In genomic region chr2:102044235-102044920, GRCh38 we compare ENCODE assay signal across 2 cellular contexts.
TF ChIP-seq lines count a peak whose summit lies in the region.

No MANE protein-coding gene starts in this region.

TF ChIP-seq in GM12878, 131 proteins besides CTCF, POLR2A, EP300 and RAD21:
- TF ChIP-seq CREB1 (IDR thresholded peaks at IDR 0.05; ENCODE audit: low read depth): no peak
- TF ChIP-seq ATF7 (IDR thresholded peaks at IDR 0.05; ENCODE audit: low read depth): no peak
- peak; percentile 13; the same call in 1 of the 2 replicates for TF ChIP-seq ZNF687 (IDR thresholded peaks at IDR 0.05)
- no peak for TF ChIP-seq ZNF384 (IDR thresholded peaks at IDR 0.05; ENCODE audit: borderline replicate concordance, low read depth, low read length)
- TF ChIP-seq PKNOX1 (IDR thresholded peaks at IDR 0.05): no peak

TF ChIP-seq in liver, 16 proteins besides CTCF, POLR2A, EP300 and RAD21:
- TF ChIP-seq FOXA2 (IDR thresholded peaks at IDR 0.05) (peak; percentile 29), YY1 (IDR thresholded peaks at IDR 0.05) (peak; percentile 32), JUND (IDR thresholded peaks at IDR 0.05) (no peak), SP1 (IDR thresholded peaks at IDR 0.05) (peak; percentile 81), RXRA (IDR thresholded peaks at IDR 0.05) (peak; percentile 32 to 35), FOXA1 (IDR thresholded peaks at IDR 0.05) (no peak), TAF1 (conservative IDR thresholded peaks at IDR 0.05) (peak; percentile 35), HNF4A (conservative IDR thresholded peaks at IDR 0.05) (peak; percentile 74 to 75)
